20 cellular contexts compared by ENCODE assay signal in genomic region chrX:69154051-69154450, GRCh38. TPM values are rescaled to one million over a fixed set of nuclear protein-coding genes. Genes with fewer than 3 reads are reported as not detected.
DNase-seq lines count a peak whose midpoint lies in the region; ATAC-seq, FAIRE-seq and TF ChIP-seq lines count a peak whose summit lies in the region.
"Had no signal": no experiment of that assay in that cellular context is flagged by ENCODE, and none has a peak within 500 bp of the region (broad histone marks: within the 10 kb centered on the region; RNA-seq: fewer than 3 reads in every experiment).

No MANE protein-coding gene starts in this region.

- no peak overlapping the region for H2BK120ac ChIP-seq in H9 (ENCODE audit: low read depth, low read length, poor library complexity, severe bottlenecking)

- no peaks in the 10 kb centered on the region for H3K36me3 ChIP-seq in endodermal cell (ENCODE audit: control insufficient read depth, insufficient read depth, low read length)

- H4K20me1 ChIP-seq in H9 (ENCODE audit: control insufficient read depth, insufficient read depth, insufficient read length), result no peaks in the 10 kb centered on the region

- TF ChIP-seq POLR2A in GM12892 (IDR thresholded peaks at IDR 0.05; ENCODE audit: low read depth, low read length), result no peak

- H3K4me2 ChIP-seq in H9 (ENCODE audit: insufficient read depth, insufficient read length, low read length), result no peak overlapping the region
- H3K4me2 ChIP-seq: KMS-11 had no signal

- H3K27ac Mint-ChIP-seq in H9, result peak overlapping the region in 1 of 3 experiments; percentile 78; a peak in 2 of 7 replicates
- peak overlapping the region; percentile 41; the same call in 1 of the 2 replicates for H3K27ac Mint-ChIP-seq in WTC11
- H3K27ac Mint-ChIP-seq in endodermal cell, result no peak overlapping the region
- H3K27ac Mint-ChIP-seq in type B pancreatic cell, result no peak overlapping the region
- H3K27ac Mint-ChIP-seq: CD4-positive, alpha-beta T cell had no signal

- H3K4me3 Mint-ChIP-seq in H9, result no peak overlapping the region
- no peak overlapping the region for H3K4me3 Mint-ChIP-seq in WTC11
- no peak overlapping the region for H3K4me3 Mint-ChIP-seq in endodermal cell
- no peak overlapping the region for H3K4me3 Mint-ChIP-seq in type B pancreatic cell
- H3K4me3 Mint-ChIP-seq: CD4-positive, alpha-beta T cell had no signal

- H2BK20ac ChIP-seq in H9 (ENCODE audit: low read depth, low read length, poor library complexity, severe bottlenecking), result no peak overlapping the region

- H3K9me3 ChIP-seq in H9 (ENCODE audit: control insufficient read depth, low read depth, low read length) (no peaks in the 10 kb centered on the region), endodermal cell (ENCODE audit: control insufficient read depth, low read length) (no peaks in the 10 kb centered on the region)

- peaks cover 1% of the 10 kb centered on the region; the same call in 1 of the 2 replicates for H3K27me3 Mint-ChIP-seq in H9 (ENCODE audit: low read depth)
- no peaks in the 10 kb centered on the region for H3K27me3 Mint-ChIP-seq in WTC11 (ENCODE audit: low read depth)
- no peaks in the 10 kb centered on the region for H3K27me3 Mint-ChIP-seq in endodermal cell (ENCODE audit: insufficient read depth)
- H3K27me3 Mint-ChIP-seq in type B pancreatic cell, result no peaks in the 10 kb centered on the region
- H3K27me3 Mint-ChIP-seq: CD4-positive, alpha-beta T cell had no signal

- peaks cover 55 to 57% of the 10 kb centered on the region in 2 experiments for H3K9me3 Mint-ChIP-seq in H9
- H3K9me3 Mint-ChIP-seq in WTC11, result no peaks in the 10 kb centered on the region
- peaks cover 43% of the 10 kb centered on the region for H3K9me3 Mint-ChIP-seq in endodermal cell
- no peaks in the 10 kb centered on the region for H3K9me3 Mint-ChIP-seq in type B pancreatic cell
- H3K9me3 Mint-ChIP-seq: CD4-positive, alpha-beta T cell had no signal

- no peak overlapping the region for H3K18ac ChIP-seq in H9 (ENCODE audit: insufficient read length, low read depth, low read length)

- WGBS in H9 (ENCODE audit: extremely low coverage, insufficient read length, low lambda C conversion rate), result no CpG with 5 or more reads among the region's 6 CpGs
- WGBS in endodermal cell (ENCODE audit: insufficient coverage in 1 of 2, insufficient read length in 1 of 2), 2 experiments, result 86 to 100% methylated on average over 2 to 5 of the region's 6 CpGs

- TF ChIP-seq CTCF in H9 (conservative IDR thresholded peaks at IDR 0.05) (no peak), WTC11 (IDR thresholded peaks at IDR 0.05) (no peak), endodermal cell (conservative IDR thresholded peaks at IDR 0.05) (no peak), type B pancreatic cell (conservative IDR thresholded peaks at IDR 0.05) (no peak)

- no peak overlapping the region for H3K23ac ChIP-seq in H9 (ENCODE audit: insufficient read length, low read depth, low read length)

- no peak overlapping the region for H3T11ph ChIP-seq in H9 (ENCODE audit: low read length)

- H3K4me1 Mint-ChIP-seq in H9 (peaks cover 39 to 46% of the 10 kb centered on the region in 2 experiments), WTC11 (peaks cover 61% of the 10 kb centered on the region), endodermal cell (peaks cover 33% of the 10 kb centered on the region), type B pancreatic cell (ENCODE audit: unreplicated experiment) (peaks cover 30% of the 10 kb centered on the region)

- no peak overlapping the region for H3K4ac ChIP-seq in H9 (ENCODE audit: low read depth, low read length)

- no peak overlapping the region for H2AFZ ChIP-seq in H9 (ENCODE audit: low read length)

- H3K9ac ChIP-seq in H9 (ENCODE audit: extremely low read depth, insufficient read length, low read length) (no peak overlapping the region), endodermal cell (ENCODE audit: extremely low read depth, low read length, poor library complexity, severe bottlenecking) (no peak overlapping the region)
- H3K9ac ChIP-seq: KMS-11 had no signal

- CTCF ChIA-PET in WTC11 (lab: Charles Lee), result interaction anchor here (0.7 to 2.6 kb wide), 4 partner anchors 11 to 68 kb away, joined by 4 to 6 read pairs (median 4); partner anchors contain the start of gene PJA1

- peaks cover 21% of the 10 kb centered on the region; the same call in 1 of the 2 replicates for H3K4me1 ChIP-seq in H9 (ENCODE audit: insufficient read depth, low read length)
- no peaks in the 10 kb centered on the region for H3K4me1 ChIP-seq in endodermal cell (ENCODE audit: control insufficient read depth, insufficient read depth, low read length)

- no peak overlapping the region for H4K91ac ChIP-seq in H9 (ENCODE audit: insufficient read length, low read depth, low read length)

- no peak overlapping the region for H2BK5ac ChIP-seq in H9 (ENCODE audit: insufficient read length, low read length)

- ATAC-seq in WTC11, result no peak
- ATAC-seq: GM12878, Panc1 had no signal

- H3K56ac ChIP-seq in H9 (ENCODE audit: insufficient read length, low read depth, low read length), result no peak overlapping the region

- no peaks in the 10 kb centered on the region for H3K27me3 ChIP-seq in H9 (ENCODE audit: insufficient read depth, low read length)
- H3K27me3 ChIP-seq in endodermal cell (ENCODE audit: control insufficient read depth, insufficient read depth, low read length, poor library complexity, severe bottlenecking), result no peaks in the 10 kb centered on the region

- no peak overlapping the region for H3K4me3 ChIP-seq in endodermal cell (ENCODE audit: low read length)
- H3K4me3 ChIP-seq: GM12878 had no signal

- FAIRE-seq in GM12892 (lab: Jason Lieb, UNC), result no peak
- FAIRE-seq: GM12878 had no signal

- no peak overlapping the region for H3K14ac ChIP-seq in H9 (ENCODE audit: insufficient read depth, low read length)

- H3K36me3 Mint-ChIP-seq in H9 (ENCODE audit: insufficient read depth in 1 of 3, low read depth in 3 of 3), result no peaks in the 10 kb centered on the region; a peak in 3 of 7 replicates
- H3K36me3 Mint-ChIP-seq in WTC11, result no peaks in the 10 kb centered on the region
- H3K36me3 Mint-ChIP-seq in endodermal cell (ENCODE audit: low read depth), result no peaks in the 10 kb centered on the region
- no peaks in the 10 kb centered on the region for H3K36me3 Mint-ChIP-seq in type B pancreatic cell

- no peak overlapping the region for H4K5ac ChIP-seq in H9 (ENCODE audit: insufficient read length, low read depth, low read length)

- H3K79me2 ChIP-seq in H9 (ENCODE audit: insufficient read depth, low read length), result no peaks in the 10 kb centered on the region

- H2BK12ac ChIP-seq in H9 (ENCODE audit: insufficient read length, low read depth, low read length), result no peak overlapping the region

- no peak overlapping the region for H3K27ac ChIP-seq in H9 (ENCODE audit: insufficient read length, low read depth, low read length)
- peak overlapping the region; percentile 57 for H3K27ac ChIP-seq in endodermal cell (ENCODE audit: low read depth, low read length)
- H3K27ac ChIP-seq: KMS-11 had no signal

- DNase-seq in H9 (peak; percentile 3), WTC11 (ENCODE audit: low spot score) (no peak), endodermal cell (peak; percentile 35), type B pancreatic cell (ENCODE audit: extremely low spot score, unreplicated experiment) (peak; percentile 32), NCI-H2171 treated with DMSO at 0.1 percent for 48 hours (lab: John Stamatoyannopoulos, UW) (no peak), NCI-H2107 treated with DMSO at 0.1 percent for 48 hours (lab: John Stamatoyannopoulos, UW; ENCODE audit: unreplicated experiment) (no peak), GM12892 (ENCODE audit: insufficient read length) (no peak)
- DNase-seq: CD4-positive, alpha-beta T cell; COR-L47; DMS 273 treated with DMSO at 0.1 percent for 48 hours; DMS79 treated with DMSO at 0.1 percent for 48 hours; NCI-H1092 treated with DMSO at 0.1 percent for 48 hours; NCI-H146; NCI-H2029; NCI-H345; NCI-H774; SIG-M5 had no signal

- no peak overlapping the region for H2BK15ac ChIP-seq in H9 (ENCODE audit: low read depth, low read length)

- H3K23me2 ChIP-seq in H9 (ENCODE audit: insufficient read length, low read depth, low read length, poor library complexity, severe bottlenecking), result no peaks in the 10 kb centered on the region

- POLR2A ChIA-PET in WTC11 (lab: Charles Lee), result interaction anchor here (1.0 to 1.3 kb wide), 2 partner anchors 17 to 326 kb away, joined by 3 to 7 read pairs; no protein-coding TSS in a partner anchor

- no peaks in the 10 kb centered on the region for H3K79me1 ChIP-seq in H9 (ENCODE audit: insufficient read depth, low read depth, low read length, poor library complexity, severe bottlenecking)

- H4K8ac ChIP-seq in H9 (replicated peaks; ENCODE audit: insufficient read length, low read depth, low read length), result no peak overlapping the region

- no peak overlapping the region for H2AK5ac ChIP-seq in H9 (ENCODE audit: insufficient read length, low read length)

TF ChIP-seq in WTC11, 78 proteins besides CTCF, POLR2A, EP300 and RAD21 (continues in another document):
- no peak for TF ChIP-seq HMGXB4 (CRISPR knock-in tag; IDR thresholded peaks at IDR 0.05)
- TF ChIP-seq E2F4 (CRISPR knock-in tag; IDR thresholded peaks at IDR 0.05; ENCODE audit: borderline replicate concordance, low read depth), result no peak
- TF ChIP-seq FOXJ3 (CRISPR knock-in tag; IDR thresholded peaks at IDR 0.05; ENCODE audit: borderline replicate concordance), result no peak

RNA-seq across cellular contexts. Expression of gene PJA1, which starts 11.2 kb away (rescaled TPM):
- total RNA-seq in H9 (2021) (41.4 and 45.6 TPM in 2 replicates), WTC11 (2021) (37.9 to 43.1 TPM (median 39.9 TPM) in 3 replicates), endodermal cell (10 to 100 TPM; 32.0 to 32.6 TPM), type B pancreatic cell (ENCODE audit: low replicate concordance) (47.5 and 50.6 TPM in 2 replicates)
- polyA plus RNA-seq in endodermal cell (2013, experiment 1 of 2), result 56.6 TPM
- 53.0 TPM for polyA plus RNA-seq in endodermal cell (2013, experiment 2 of 2)
- 8.3 TPM for polyA plus RNA-seq in GM12892 (2012; ENCODE audit: missing spikeins)

Comparison
In these comparisons a context has a peak if more than half of its experiments do, and no peak if none do; other contexts are left out.
1. DNase-seq: peak in H9 (single experiment), endodermal cell (single experiment) and type B pancreatic cell (single experiment); none in WTC11 (single experiment), NCI-H2171 treated with DMSO at 0.1 percent for 48 hours (single experiment), NCI-H2107 treated with DMSO at 0.1 percent for 48 hours (single experiment) and GM12892 (single experiment).